19 cellular contexts compared by ENCODE assay signal in the genomic region with DNA sequence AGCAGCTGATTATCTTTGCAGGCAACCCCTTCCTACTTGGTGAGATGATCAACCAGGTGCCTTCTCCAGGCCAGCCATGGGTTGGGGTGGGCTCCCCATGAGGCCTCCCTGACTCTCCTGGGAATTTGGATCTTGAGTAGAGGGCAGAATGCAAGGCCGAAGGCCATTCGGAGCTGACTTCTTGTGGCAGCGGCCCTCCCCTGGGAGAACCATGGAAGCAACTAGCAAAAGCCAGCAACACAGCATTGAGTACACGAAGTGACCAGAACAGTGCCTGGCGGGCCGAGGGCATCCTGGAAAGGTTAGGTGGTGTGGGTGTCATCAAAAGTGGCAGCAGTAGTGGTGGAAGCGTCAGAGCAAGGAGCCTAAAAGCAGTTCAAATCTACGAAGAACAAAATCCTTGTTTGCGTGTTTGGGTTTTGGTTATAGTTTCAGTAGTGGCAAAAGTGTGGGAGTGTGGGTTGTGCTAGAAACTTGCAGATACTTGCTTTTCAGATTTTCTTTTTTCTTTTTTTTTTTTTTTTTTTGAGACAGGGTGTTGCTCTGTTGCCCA. TPM values are rescaled to one million over a fixed set of nuclear protein-coding genes. Genes with fewer than 3 reads are reported as not detected.
"Had no signal": no experiment of that assay in that cellular context is flagged by ENCODE, and none has a peak within 500 bp of the region (broad histone marks: within the 10 kb centered on the region; RNA-seq: fewer than 3 reads in every experiment).

No MANE protein-coding gene starts in this region.

- H3K36me3 ChIP-seq: esophagus muscularis mucosa had no signal

- H3K27ac ChIP-seq: esophagus muscularis mucosa, hepatocyte had no signal

- H3K36me3 Mint-ChIP-seq: activated CD8-positive, alpha-beta memory T cell treated with anti-CD3 and anti-CD28 coated beads, Interleukin-2, amount 10 ng/mL, durations not matched to agents 7 days and 5 days; activated naive CD4-positive, alpha-beta T cell treated with anti-CD3 and anti-CD28 coated beads, Interleukin-2, amount 50 U/mL, for 72 hours had no signal

- ATAC-seq: activated CD4-positive, CD25-positive, alpha-beta regulatory T cell treated with anti-CD3 and anti-CD28 coated beads, Interleukin-2, amount 50 U/mL, for 24 hours; activated CD8-positive, alpha-beta memory T cell treated with anti-CD3 and anti-CD28 coated beads, Interleukin-2, amount 10 ng/mL, durations not matched to agents 7 days and 5 days; left ventricle myocardium superior had no signal

- H3K27ac Mint-ChIP-seq: activated CD8-positive, alpha-beta memory T cell treated with anti-CD3 and anti-CD28 coated beads, Interleukin-2, amount 10 ng/mL, durations not matched to agents 7 days and 5 days; activated naive CD4-positive, alpha-beta T cell treated with anti-CD3 and anti-CD28 coated beads, Interleukin-2, amount 50 U/mL, for 72 hours; activated T-cell treated with anti-CD3 and anti-CD28 coated beads, Interleukin-2, amount 50 U/mL, for 24 hours had no signal

- H3K4me3 ChIP-seq: esophagus muscularis mucosa, hepatocyte had no signal

- H3K9me3 Mint-ChIP-seq: activated naive CD4-positive, alpha-beta T cell treated with anti-CD3 and anti-CD28 coated beads, Interleukin-2, amount 50 U/mL, for 72 hours; activated T-cell treated with anti-CD3 and anti-CD28 coated beads, Interleukin-2, amount 50 U/mL, for 24 hours had no signal

- DNase-seq: activated CD8-positive, alpha-beta memory T cell treated with anti-CD3 and anti-CD28 coated beads, Interleukin-2, amount 10 ng/mL, durations not matched to agents 7 days and 5 days; activated T-cell treated with anti-CD3 and anti-CD28 coated beads, Interleukin-2, amount 50 U/mL, for 24 hours; caudate nucleus; kidney; left ventricle myocardium superior; retina; stimulated activated CD4-positive, alpha-beta T cell treated with anti-CD3 and anti-CD28 coated beads, Interleukin-15, amount 100 ng/mL, for 24 hours; stimulated activated CD4-positive, alpha-beta T cell treated with anti-CD3 and anti-CD28 coated beads, Interleukin-4, amount 100 ng/mL, for 1 hour; stimulated activated naive CD4-positive, alpha-beta T cell; T-helper 1 cell; T1000; trophoblast cell had no signal

- H3K4me3 Mint-ChIP-seq: activated CD8-positive, alpha-beta memory T cell treated with anti-CD3 and anti-CD28 coated beads, Interleukin-2, amount 10 ng/mL, durations not matched to agents 7 days and 5 days; activated T-cell treated with anti-CD3 and anti-CD28 coated beads, Interleukin-2, amount 50 U/mL, for 24 hours had no signal

- H3K27me3 ChIP-seq: hepatocyte had no signal

- H3K9me3 ChIP-seq: esophagus muscularis mucosa had no signal

RNA-seq across cellular contexts. Expression of a gene that starts 2.0 kb away (rescaled TPM):
- total RNA-seq: fibroblast of villous mesenchyme, glomerular endothelial cell, left ventricle myocardium superior had no signal

RNA-seq across cellular contexts. Expression of a gene that starts 33.7 kb away (rescaled TPM):
- total RNA-seq: activated CD8-positive, alpha-beta memory T cell treated with anti-CD3 and anti-CD28 coated beads, Interleukin-2, amount 10 ng/mL, durations not matched to agents 7 days and 5 days; activated naive CD4-positive, alpha-beta T cell treated with anti-CD3 and anti-CD28 coated beads, Interleukin-2, amount 50 U/mL, for 72 hours; esophagus muscularis mucosa; fibroblast of villous mesenchyme; glomerular endothelial cell; left ventricle myocardium superior; mesenteric fat pad had no signal
- polyA plus RNA-seq: hepatocyte had no signal
